16 cellular contexts compared by ENCODE assay signal in genomic region chr15:92020207-92020606, GRCh38.
DNase-seq lines count a peak whose midpoint lies in the region; ATAC-seq and TF ChIP-seq lines count a peak whose summit lies in the region.
"Had no signal": no experiment of that assay in that cellular context is flagged by ENCODE, and none has a peak within 500 bp of the region (broad histone marks: within the 10 kb centered on the region; RNA-seq: fewer than 3 reads in every experiment).

No MANE protein-coding gene starts in this region.

- CTCF ChIA-PET in AG04450 (lab: Charles Lee), result no interaction called here

- H3K9me3 ChIP-seq in AG04450 (ENCODE audit: control insufficient read depth, insufficient read depth, low read length) (no peaks in the 10 kb centered on the region), adipocyte (ENCODE audit: control insufficient read depth, low read length) (no peaks in the 10 kb centered on the region), spleen (no peaks in the 10 kb centered on the region)

- DNase-seq in AG04450 (ENCODE audit: low read depth, low spot score) (no peak), adipocyte (ENCODE audit: low read depth) (no peak), fibroblast of mammary gland (ENCODE audit: low read depth) (peak; percentile 17), spleen (no peak), DMS 273 (lab: John Stamatoyannopoulos, UW; ENCODE audit: unreplicated experiment) (no peak), G401 (ENCODE audit: low spot score) (no peak)
- no peak for DNase-seq in stimulated activated CD4-positive, alpha-beta T cell treated with anti-CD3 and anti-CD28 coated beads, Interleukin-4, amount 100 ng/mL, for 24 hours
- DNase-seq: 8988T; C1 segment of cervical spinal cord; Calu3; CD4-positive, alpha-beta T cell; DND-41; GF-D8; HFFc6 had no signal

- no peak for TF ChIP-seq POLR2A in spleen (IDR thresholded peaks at IDR 0.05)

- 77 to 97% (median 89%) methylated on average over 2 of the region's 2 CpGs for WGBS in spleen, 5 donors

- ATAC-seq in HG03039 (IDR thresholded peaks at IDR 0.05; ENCODE audit: unreplicated experiment), result no peak

- TF ChIP-seq CTCF in AG04450 (IDR thresholded peaks at IDR 0.05; ENCODE audit: low read depth, low read length), result no peak
- no peak for TF ChIP-seq CTCF in fibroblast of mammary gland (conservative IDR thresholded peaks at IDR 0.05; ENCODE audit: control insufficient read depth, insufficient read depth, low read depth, low read length)
- TF ChIP-seq CTCF in spleen (IDR thresholded peaks at IDR 0.05 in 8 of 11, conservative IDR thresholded peaks at IDR 0.05 in 3 of 11), result no peak

- peak overlapping the region; percentile 57 for H3K9ac ChIP-seq in adipocyte (ENCODE audit: low read length)

- H3K36me3 ChIP-seq in adipocyte (ENCODE audit: control insufficient read depth, insufficient read depth, low read length, severe bottlenecking) (no peaks in the 10 kb centered on the region), spleen (no peaks in the 10 kb centered on the region)

- H3K27ac ChIP-seq in AG04450 (ENCODE audit: low read depth, low read length) (peak overlapping the region; percentile 48), spleen (peak overlapping the region in 5 of 8 donors; percentile 53 to 72 (median 66))
- H3K27ac ChIP-seq: HL-60 had no signal

- intact Hi-C loops in spleen (cut with DNase I; ENCODE audit: low total_unique reads), result no loop called here

- H3K27me3 ChIP-seq in AG04450 (ENCODE audit: control insufficient read depth, insufficient read depth, low read length), result no peaks in the 10 kb centered on the region
- H3K27me3 ChIP-seq in adipocyte (replicated peaks; ENCODE audit: control insufficient read depth, insufficient read depth, low read length), result no peaks in the 10 kb centered on the region
- H3K27me3 ChIP-seq in spleen (replicated peaks in 1 of 7), result no peaks in the 10 kb centered on the region

- in situ Hi-C loops in G401 (cut with HindIII; ENCODE audit: low sequenced_read_pairs), result no loop called here

- H3K4me1 ChIP-seq in adipocyte (ENCODE audit: control insufficient read depth, insufficient read depth, low read length), result peaks cover 34% of the 10 kb centered on the region
- peaks cover 0 to 52% (median 18%) of the 10 kb centered on the region in 6 donors for H3K4me1 ChIP-seq in spleen

- H3K4me3 ChIP-seq in AG04450 (ENCODE audit: low read depth, low read length) (no peak overlapping the region), adipocyte (ENCODE audit: low read length) (peak overlapping the region; percentile 60), fibroblast of mammary gland (ENCODE audit: control insufficient read depth, low read depth, low read length) (no peak overlapping the region), spleen (no peak overlapping the region)

- POLR2A ChIA-PET in AG04450 (lab: Yijun Ruan, JAX), result no interaction called here
